Comparison of ENCODE assay signal across 1 cellular context in genomic region chr7:139339698-139340036, GRCh38.
A peak's percentile ranks its signal among the peaks of the same experiment; 100 is the strongest.
TF ChIP-seq lines count a peak whose summit lies in the region.

No MANE protein-coding gene starts in this region.

TF ChIP-seq in K562, 482 proteins besides CTCF, POLR2A, EP300 and RAD21 (continued from another document and continues in another):
- TF ChIP-seq GABPB1 (CRISPR knock-in tag; IDR thresholded peaks at IDR 0.05) (no peak), MGA (IDR thresholded peaks at IDR 0.05) (no peak), MYC (IDR thresholded peaks at IDR 0.05; ENCODE audit: low read depth, low read length) (no peak), MYC (CRISPR knock-in tag; IDR thresholded peaks at IDR 0.05; ENCODE audit: borderline replicate concordance, low read depth) (no peak), TRIM25 (IDR thresholded peaks at IDR 0.05; ENCODE audit: borderline replicate concordance) (peak; percentile 97; the same call in 1 of the 2 replicates), PRDM10 (IDR thresholded peaks at IDR 0.05; ENCODE audit: partially characterized antibody) (no peak), CHAMP1 (IDR thresholded peaks at IDR 0.05) (no peak), ZBTB8A (IDR thresholded peaks at IDR 0.05; ENCODE audit: partially characterized antibody) (no peak), SMARCA5 (IDR thresholded peaks at IDR 0.05) (no peak), THRB (CRISPR knock-in tag; conservative IDR thresholded peaks at IDR 0.05) (no peak), ZNF316 (IDR thresholded peaks at IDR 0.05) (peak; percentile 83), NONO (IDR thresholded peaks at IDR 0.05; ENCODE audit: low read depth in 2 of 2, low read length in 1 of 2) (no peak), NFRKB (IDR thresholded peaks at IDR 0.05; ENCODE audit: low read depth) (no peak; the same call in 1 of the 2 replicates), TEAD1 (CRISPR knock-in tag; IDR thresholded peaks at IDR 0.05) (no peak), ASH1L (IDR thresholded peaks at IDR 0.05; ENCODE audit: borderline replicate concordance, low read depth, partially characterized antibody) (peak; percentile 55), XRCC4 (IDR thresholded peaks at IDR 0.05; ENCODE audit: extremely low read depth, insufficient read depth, insufficient read length) (no peak), HEY1 (CRISPR knock-in tag; IDR thresholded peaks at IDR 0.05; ENCODE audit: borderline replicate concordance) (no peak), ZNF778 (CRISPR knock-in tag; IDR thresholded peaks at IDR 0.05) (no peak), HDGF (IDR thresholded peaks at IDR 0.05) (peak; percentile 44; the same call in 1 of the 2 replicates), CLOCK (CRISPR knock-in tag; IDR thresholded peaks at IDR 0.05; ENCODE audit: borderline replicate concordance) (no peak), ZMIZ1 (IDR thresholded peaks at IDR 0.05; ENCODE audit: low read depth in 2 of 2, low read length in 2 of 2) (no peak), WHSC1 (IDR thresholded peaks at IDR 0.05; ENCODE audit: low read length) (no peak), POLR2G (IDR thresholded peaks at IDR 0.05; ENCODE audit: low read depth, low read length) (no peak), ZNF699 (CRISPR knock-in tag; IDR thresholded peaks at IDR 0.05; ENCODE audit: insufficient replicate concordance) (no peak)
